Comparison of ENCODE assay signal across 25 cellular contexts in the genomic region with DNA sequence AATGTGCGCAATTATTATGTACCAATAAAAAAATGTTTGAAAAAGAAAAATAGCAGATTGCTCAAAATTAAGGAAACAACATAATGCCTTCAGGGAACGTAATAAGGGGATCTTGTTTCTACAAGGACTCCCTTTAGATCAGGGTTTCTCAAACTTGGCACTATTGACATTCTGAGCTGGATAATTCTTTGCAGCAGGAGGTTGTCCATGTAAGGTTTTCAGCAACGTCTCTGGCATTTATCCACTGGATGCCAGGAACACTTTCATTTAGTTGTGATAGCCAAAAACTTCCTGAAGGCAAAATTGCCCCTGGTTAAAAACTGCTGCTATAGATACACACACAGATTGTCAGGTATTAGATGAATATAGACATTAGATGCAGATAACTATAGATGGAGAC.
"Had no signal": no experiment of that assay in that cellular context is flagged by ENCODE, and none has a peak within 500 bp of the region (broad histone marks: within the 10 kb centered on the region; RNA-seq: fewer than 3 reads in every experiment).

No MANE protein-coding gene starts in this region.

- ATAC-seq: activated CD4-positive, CD25-positive, alpha-beta regulatory T cell treated with anti-CD3 and anti-CD28 coated beads, Interleukin-2, amount 50 U/mL, for 24 hours; activated CD8-positive, alpha-beta T cell treated with anti-CD3 and anti-CD28 coated beads, Interleukin-2, amount 10 ng/mL, durations not matched to agents 7 days and 5 days; body of pancreas; Right ventricle myocardium inferior had no signal

- DNase-seq: activated CD4-positive, alpha-beta T cell treated with anti-CD3 and anti-CD28 coated beads for 4 hours; activated CD4-positive, alpha-beta T cell treated with anti-CD3 and anti-CD28 coated beads, Interleukin-2, amount 50 U/mL, for 4 hours; activated CD8-positive, alpha-beta memory T cell treated with anti-CD3 and anti-CD28 coated beads, Interleukin-2, amount 50 U/mL, for 48 hours; activated CD8-positive, alpha-beta T cell treated with anti-CD3 and anti-CD28 coated beads, Interleukin-2, amount 10 ng/mL, durations not matched to agents 7 days and 5 days; activated naive CD4-positive, alpha-beta T cell treated with anti-CD3 and anti-CD28 coated beads, Interleukin-2, amount 50 U/mL, for 16 hours; activated naive CD8-positive, alpha-beta T cell treated with anti-CD3 and anti-CD28 coated beads, Interleukin-2, amount 10 ng/mL, durations not matched to agents 7 days and 5 days; activated T-cell treated with anti-CD3 and anti-CD28 coated beads, Interleukin-2, amount 50 U/mL, for 1 hour; aorta; body of pancreas; central memory CD4-positive, alpha-beta T cell; MG63; MV-4-11; NCI-H1092 treated with DMSO at 0.1 percent for 48 hours; NCI-H1417 treated with DMSO at 0.1 percent for 48 hours; NCI-H1694; NCI-H2029; NCI-H2107; NCI-H2171 treated with DMSO at 0.1 percent for 48 hours; NCI-H345; NCI-H510A; NCI-H526 treated with DMSO at 0.1 percent for 48 hours; NCI-H82; SJCRH30 had no signal

- H3K4me3 ChIP-seq: body of pancreas, MG63, SJCRH30 had no signal
